Comparison of ENCODE assay signal across 9 cellular contexts in the genomic region with DNA sequence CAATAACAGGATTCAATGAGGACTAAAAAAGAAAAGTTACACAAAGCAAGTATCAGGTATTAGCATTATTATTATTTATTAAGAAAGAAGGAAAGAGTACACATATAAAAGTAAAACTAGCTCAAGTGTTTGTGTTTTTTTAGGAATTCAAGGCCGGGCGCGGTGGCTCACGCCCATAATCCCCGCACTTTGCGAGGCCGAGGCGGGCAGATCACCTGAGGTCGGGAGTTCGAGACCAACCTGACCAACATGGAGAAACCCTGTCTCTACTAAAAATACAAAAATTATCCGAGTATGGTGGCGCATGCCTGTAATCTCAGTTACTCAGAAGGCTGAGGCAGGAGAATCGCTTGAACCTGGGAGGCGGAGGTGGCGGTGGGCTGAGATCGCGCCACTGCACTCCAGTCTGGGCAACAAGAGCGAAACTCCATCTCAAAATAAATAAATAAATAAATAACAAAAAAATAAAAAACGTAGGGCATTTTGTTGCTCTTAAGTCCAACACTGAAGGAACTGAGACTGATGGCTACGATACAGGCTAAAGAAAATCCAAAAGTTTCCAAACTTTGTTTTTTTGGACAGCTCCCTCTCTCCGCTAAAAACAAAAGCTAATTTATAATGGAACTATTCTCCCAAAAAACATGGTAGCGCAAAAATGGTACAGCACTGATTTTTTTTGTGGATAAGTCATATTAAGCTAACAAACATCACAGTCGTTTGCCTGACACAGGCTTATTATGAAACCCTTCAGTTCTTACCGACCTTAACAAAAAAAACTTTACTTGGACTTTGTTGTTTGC. TPM values are rescaled to one million over a fixed set of nuclear protein-coding genes. Genes with fewer than 3 reads are reported as not detected.
A peak's percentile ranks its signal among the peaks of the same experiment; 100 is the strongest.
DNase-seq lines count a peak whose midpoint lies in the region; ATAC-seq lines count a peak whose summit lies in the region.
"Had no signal": no experiment of that assay in that cellular context is flagged by ENCODE, and none has a peak within 500 bp of the region (broad histone marks: within the 10 kb centered on the region; RNA-seq: fewer than 3 reads in every experiment).

No MANE protein-coding gene starts in this region.

- no peaks in the 10 kb centered on the region for H3K36me3 ChIP-seq in subcutaneous abdominal adipose tissue (ENCODE audit: control insufficient read depth in 5 of 5, insufficient read depth in 5 of 5, low read length in 5 of 5)

- peak overlapping the region; percentile 45 for H3K27ac Mint-ChIP-seq in T-helper 2 cell treated with Interferon-gamma antibody and Interleukin-4, amounts not matched to agents 5 μg/mL and 100 μg/mL, for 36 hours
- no peak overlapping the region for H3K27ac Mint-ChIP-seq in activated T-helper 2 cell treated with anti-CD3 and anti-CD28 coated beads, Interferon-gamma antibody, Interleukin-2, Interleukin-4, amounts not matched to agents 10 μg/mL and 5 μg/mL and 100 μg/mL, durations not matched to agents 14 hours and 24 hours and 36 hours

- H3K4me3 ChIP-seq in iPS-18c (ENCODE audit: insufficient read depth, low read depth, low read length) (peak overlapping the region; percentile 96; the same call in 1 of the 2 replicates), subcutaneous abdominal adipose tissue (ENCODE audit: low read depth in 1 of 5, low read length in 5 of 5) (peak overlapping the region in 4 of 5 donors; percentile 67 to 99 (median 90))

- H3K4me1 ChIP-seq in subcutaneous abdominal adipose tissue (ENCODE audit: control insufficient read depth in 5 of 5, insufficient read depth in 5 of 5, low read length in 5 of 5) = peaks cover 4 to 31% (median 26%) of the 10 kb centered on the region in 5 donors

- peaks cover 36% of the 10 kb centered on the region for H3K4me1 Mint-ChIP-seq in T-helper 2 cell treated with Interferon-gamma antibody and Interleukin-4, amounts not matched to agents 5 μg/mL and 100 μg/mL, for 36 hours (ENCODE audit: low read depth)
- H3K4me1 Mint-ChIP-seq in activated T-helper 2 cell treated with anti-CD3 and anti-CD28 coated beads, Interferon-gamma antibody, Interleukin-2, Interleukin-4, amounts not matched to agents 10 μg/mL and 5 μg/mL and 100 μg/mL, durations not matched to agents 14 hours and 24 hours and 36 hours (ENCODE audit: low read depth) = peaks cover 44% of the 10 kb centered on the region

- intact Hi-C loops in activated T-helper 2 cell treated with anti-CD3 and anti-CD28 coated beads, Interferon-gamma antibody, Interleukin-2, Interleukin-4, amounts not matched to agents 10 μg/mL and 5 μg/mL and 100 μg/mL, durations not matched to agents 14 hours and 24 hours and 36 hours (cut with micrococcal nuclease) = loop anchor here (5.0 kb wide), 2 partner anchors 196 to 284 kb away; no protein-coding TSS in a partner anchor

- DNase-seq in T-helper 2 cell treated with Interferon-gamma antibody and Interleukin-4, amounts not matched to agents 5 μg/mL and 100 μg/mL, for 36 hours (ENCODE audit: low spot score) = no peak
- DNase-seq in T-helper 2 cell = no peak
- DNase-seq in activated T-helper 2 cell treated with anti-CD3 and anti-CD28 coated beads, Interferon-gamma antibody, Interleukin-2, Interleukin-4, amounts not matched to agents 10 μg/mL and 5 μg/mL and 100 μg/mL, durations not matched to agents 14 hours and 24 hours and 36 hours (ENCODE audit: low spot score) = no peak
- no peak for DNase-seq in SW 1271 (lab: John Stamatoyannopoulos, UW)
- DNase-seq in anterior cingulate cortex (lab: John Stamatoyannopoulos, UW) = no peak
- DNase-seq: NCI-H345 had no signal

- no peaks in the 10 kb centered on the region for H3K27me3 Mint-ChIP-seq in T-helper 2 cell treated with Interferon-gamma antibody and Interleukin-4, amounts not matched to agents 5 μg/mL and 100 μg/mL, for 36 hours (ENCODE audit: low read depth)
- no peaks in the 10 kb centered on the region for H3K27me3 Mint-ChIP-seq in activated T-helper 2 cell treated with anti-CD3 and anti-CD28 coated beads, Interferon-gamma antibody, Interleukin-2, Interleukin-4, amounts not matched to agents 10 μg/mL and 5 μg/mL and 100 μg/mL, durations not matched to agents 14 hours and 24 hours and 36 hours (ENCODE audit: low read depth)

- H3K9ac ChIP-seq in subcutaneous abdominal adipose tissue (ENCODE audit: low read length in 5 of 5) = peak overlapping the region in 3 of 5 donors; percentile 86 to 97 (median 94)

- H3K36me3 Mint-ChIP-seq in T-helper 2 cell treated with Interferon-gamma antibody and Interleukin-4, amounts not matched to agents 5 μg/mL and 100 μg/mL, for 36 hours (ENCODE audit: low read depth) = peaks cover 10% of the 10 kb centered on the region
- peaks cover 31% of the 10 kb centered on the region for H3K36me3 Mint-ChIP-seq in activated T-helper 2 cell treated with anti-CD3 and anti-CD28 coated beads, Interferon-gamma antibody, Interleukin-2, Interleukin-4, amounts not matched to agents 10 μg/mL and 5 μg/mL and 100 μg/mL, durations not matched to agents 14 hours and 24 hours and 36 hours (ENCODE audit: low read depth)

- ATAC-seq in GM18498 (IDR thresholded peaks at IDR 0.05; ENCODE audit: unreplicated experiment) = no peak

- H3K27me3 ChIP-seq in subcutaneous abdominal adipose tissue (ENCODE audit: control insufficient read depth in 5 of 5, insufficient read depth in 4 of 5, low read length in 5 of 5) = no peaks in the 10 kb centered on the region

- H3K27ac ChIP-seq in subcutaneous abdominal adipose tissue (ENCODE audit: low read depth, low read length) = no peak overlapping the region

- H3K4me3 Mint-ChIP-seq in T-helper 2 cell treated with Interferon-gamma antibody and Interleukin-4, amounts not matched to agents 5 μg/mL and 100 μg/mL, for 36 hours = peak overlapping the region; percentile 100
- peak overlapping the region; percentile 100 for H3K4me3 Mint-ChIP-seq in activated T-helper 2 cell treated with anti-CD3 and anti-CD28 coated beads, Interferon-gamma antibody, Interleukin-2, Interleukin-4, amounts not matched to agents 10 μg/mL and 5 μg/mL and 100 μg/mL, durations not matched to agents 14 hours and 24 hours and 36 hours (ENCODE audit: low read depth)

- H3K9me3 Mint-ChIP-seq in T-helper 2 cell treated with Interferon-gamma antibody and Interleukin-4, amounts not matched to agents 5 μg/mL and 100 μg/mL, for 36 hours = no peaks in the 10 kb centered on the region
- H3K9me3 Mint-ChIP-seq in activated T-helper 2 cell treated with anti-CD3 and anti-CD28 coated beads, Interferon-gamma antibody, Interleukin-2, Interleukin-4, amounts not matched to agents 10 μg/mL and 5 μg/mL and 100 μg/mL, durations not matched to agents 14 hours and 24 hours and 36 hours = no peaks in the 10 kb centered on the region

- H3K9me3 ChIP-seq in iPS-18c (ENCODE audit: control insufficient read depth, insufficient read depth, low read length) (no peaks in the 10 kb centered on the region), subcutaneous abdominal adipose tissue (ENCODE audit: control insufficient read depth in 5 of 5, low read length in 5 of 5) (no peaks in the 10 kb centered on the region)

RNA-seq across cellular contexts. Expression of a gene that starts 1.7 kb away (rescaled TPM):
- total RNA-seq in activated T-helper 2 cell treated with anti-CD3 and anti-CD28 coated beads, Interferon-gamma antibody, Interleukin-2, Interleukin-4, amounts not matched to agents 10 μg/mL and 5 μg/mL and 100 μg/mL, durations not matched to agents 14 hours and 24 hours and 36 hours = 41.3 and 46.4 TPM in 2 replicates
